24 cellular contexts compared by ENCODE assay signal in the genomic region with DNA sequence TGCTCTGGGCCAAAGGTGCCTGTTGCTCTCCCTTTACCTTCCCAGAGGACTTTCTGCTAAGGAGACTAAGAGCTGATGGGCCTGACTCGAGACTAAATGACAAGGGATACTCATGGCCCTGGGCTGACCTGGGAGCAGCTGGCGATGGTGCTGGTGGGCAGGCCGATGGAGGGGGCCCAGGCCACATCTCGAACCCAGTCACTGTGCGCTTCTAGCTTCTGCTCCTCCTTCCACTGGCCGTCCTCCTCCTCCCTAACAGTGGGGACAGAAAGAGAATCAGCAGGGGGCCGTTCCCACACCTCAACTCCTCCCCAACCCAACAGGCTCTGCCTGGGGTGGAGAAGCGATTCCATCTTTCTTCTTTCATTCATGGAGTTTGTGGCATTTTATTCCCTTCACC. TPM values are rescaled to one million over a fixed set of nuclear protein-coding genes. Genes with fewer than 3 reads are reported as not detected.
"Had no signal": no experiment of that assay in that cellular context is flagged by ENCODE, and none has a peak within 500 bp of the region (broad histone marks: within the 10 kb centered on the region; RNA-seq: fewer than 3 reads in every experiment).

No MANE protein-coding gene starts in this region.

- ATAC-seq: activated T-cell treated with anti-CD3 and anti-CD28 coated beads, Interleukin-2, amount 50 U/mL, for 72 hours; gastroesophageal sphincter; left ventricle myocardium superior had no signal

- H3K27ac Mint-ChIP-seq: activated T-cell treated with anti-CD3 and anti-CD28 coated beads, Interleukin-2, amount 50 U/mL, for 72 hours; nephron progenitor cell had no signal

- H3K27me3 ChIP-seq: esophagus muscularis mucosa, gastroesophageal sphincter, right lobe of liver, testis, vagina had no signal

- H3K9me3 Mint-ChIP-seq: activated T-cell treated with anti-CD3 and anti-CD28 coated beads, Interleukin-2, amount 50 U/mL, for 72 hours; nephron progenitor cell had no signal

- H3K4me3 Mint-ChIP-seq: activated T-cell treated with anti-CD3 and anti-CD28 coated beads, Interleukin-2, amount 50 U/mL, for 72 hours; nephron progenitor cell had no signal

- H3K4me1 ChIP-seq: esophagus muscularis mucosa, gastroesophageal sphincter, right lobe of liver, testis, vagina had no signal

- H3K27ac ChIP-seq: esophagus muscularis mucosa, gastroesophageal sphincter, right lobe of liver, skin epidermis, testis, vagina had no signal

- H3K4me3 ChIP-seq: esophagus muscularis mucosa, gastroesophageal sphincter, right lobe of liver, skin epidermis, testis, vagina had no signal

- H3K9me3 ChIP-seq: esophagus muscularis mucosa, gastroesophageal sphincter, right lobe of liver, testis, vagina had no signal

- DNase-seq: activated CD4-positive, alpha-beta T cell treated with anti-CD3 and anti-CD28 coated beads for 1 hour; activated CD4-positive, alpha-beta T cell treated with anti-CD3 and anti-CD28 coated beads, Interleukin-2, amount 50 U/mL, for 4 hours; activated CD8-positive, alpha-beta memory T cell treated with anti-CD3 and anti-CD28 coated beads, Interleukin-2, amount 50 U/mL, for 48 hours; activated effector memory CD4-positive, alpha-beta T cell treated with anti-CD3 and anti-CD28 coated beads, Interleukin-2, amount 50 U/mL, for 16 hours; activated naive CD4-positive, alpha-beta T cell treated with anti-CD3 and anti-CD28 coated beads, Interleukin-2, amount 50 U/mL, for 16 hours; activated T-cell treated with anti-CD3 and anti-CD28 coated beads, Interleukin-2, amount 50 U/mL, for 72 hours; central memory CD4-positive, alpha-beta T cell; effector memory CD4-positive, alpha-beta T cell; head of caudate nucleus; hypothalamus; left ventricle myocardium superior; mammary epithelial cell; nephron progenitor cell; nucleus accumbens; right lobe of liver; stimulated activated CD4-positive, alpha-beta T cell treated with anti-CD3 and anti-CD28 coated beads, Interleukin-1b, Interleukin-23, amount 100 ng/mL, for 48 hours; testis; trophoblast cell had no signal

- FAIRE-seq: astrocyte, colon had no signal

RNA-seq across cellular contexts. Expression of a gene that starts 12.2 kb away (rescaled TPM):
- polyA plus RNA-seq: mammary epithelial cell had no signal
